ENCODE assay signal across 19 cellular contexts in the genomic region with DNA sequence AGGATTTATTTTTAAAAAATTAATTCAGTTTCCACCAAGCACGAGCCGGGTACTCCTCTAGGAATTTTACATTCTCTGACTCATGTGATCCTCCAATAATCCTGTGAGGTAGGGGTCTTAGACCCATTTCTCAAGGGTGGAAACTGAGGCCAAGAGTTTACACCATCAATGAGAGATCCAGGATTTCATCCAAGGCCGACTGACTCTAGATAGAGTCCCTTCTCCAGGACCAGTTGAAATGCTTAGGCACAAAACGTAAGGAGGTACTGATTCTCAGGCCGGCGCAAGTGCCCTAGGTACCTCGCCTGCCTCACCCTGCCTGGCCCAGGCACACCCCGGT.
DNase-seq lines count a peak whose midpoint lies in the region; ATAC-seq, FAIRE-seq and TF ChIP-seq lines count a peak whose summit lies in the region.
"Had no signal": no experiment of that assay in that cellular context is flagged by ENCODE, and none has a peak within 500 bp of the region (broad histone marks: within the 10 kb centered on the region; RNA-seq: fewer than 3 reads in every experiment).

No MANE protein-coding gene starts in this region.

- peaks cover 52% of the 10 kb centered on the region for H3K4me1 ChIP-seq in A549
- H3K4me1 ChIP-seq in HCT116 (ENCODE audit: control insufficient read depth in 1 of 2, insufficient read depth in 2 of 2, low read length in 2 of 2), result peaks cover 45 to 87% of the 10 kb centered on the region in 2 experiments
- H3K4me1 ChIP-seq in RWPE2 (ENCODE audit: insufficient read depth, poor library complexity, severe bottlenecking), result peaks cover 26% of the 10 kb centered on the region
- peaks cover 40% of the 10 kb centered on the region for H3K4me1 ChIP-seq in endothelial cell of umbilical vein (ENCODE audit: control insufficient read depth, extremely low read depth, insufficient read depth, low read length)
- peaks cover 14% of the 10 kb centered on the region for H3K4me1 ChIP-seq in SJCRH30

- H3K4me3 ChIP-seq in A549 (no peak overlapping the region), HCT116 (replicated peaks in 1 of 2; ENCODE audit: low read depth in 1 of 2, low read length in 2 of 2) (no peak overlapping the region), RWPE2 (ENCODE audit: severe bottlenecking) (no peak overlapping the region), endothelial cell of umbilical vein (replicated peaks in 1 of 3; ENCODE audit: insufficient read depth in 1 of 3, low read depth in 1 of 3, low read length in 3 of 3) (no peak overlapping the region), SJCRH30 (no peak overlapping the region)

- TF ChIP-seq POLR2A in A549 (IDR thresholded peaks at IDR 0.05; ENCODE audit: low read length) (no peak), HCT116 (IDR thresholded peaks at IDR 0.05; ENCODE audit: borderline replicate concordance, extremely low read depth, insufficient read depth, insufficient read length) (no peak), endothelial cell of umbilical vein (IDR thresholded peaks at IDR 0.05; ENCODE audit: low read depth, low read length) (no peak)

- POLR2A ChIA-PET in A549 (lab: Yijun Ruan, JAX), result no interaction called here
- POLR2A ChIA-PET in HCT116 (lab: Charles Lee), result interaction anchor here (1.2 to 26.1 kb wide), 4 partner anchors 9 to 101 kb away, joined by 3 to 438 read pairs (median 96); a partner anchor contains a TSS
- POLR2A ChIA-PET in endothelial cell of umbilical vein (lab: Charles Lee), result interaction anchor here (1.0 kb wide), 1 partner anchor 9 kb away, joined by 3 read pairs; no protein-coding TSS in a partner anchor

- FAIRE-seq in A549 (lab: Jason Lieb, UNC), result no peak
- no peak for FAIRE-seq in endothelial cell of umbilical vein (lab: Jason Lieb, UNC)
- FAIRE-seq in frontal cortex (lab: Jason Lieb, UNC), result no peak
- FAIRE-seq: D721Med, G401.6, GM19239, HTR-8/SVneo had no signal

- H3K9ac ChIP-seq in HCT116 (ENCODE audit: low read length) (no peak overlapping the region), endothelial cell of umbilical vein (replicated peaks; ENCODE audit: extremely low read depth, insufficient read depth, low read length) (no peak overlapping the region)

- peak overlapping the region; percentile 99 for H3K27ac ChIP-seq in A549
- no peak overlapping the region for H3K27ac ChIP-seq in HCT116 (ENCODE audit: low read depth, low read length)
- H3K27ac ChIP-seq in RWPE2 (ENCODE audit: poor library complexity, severe bottlenecking), result peak overlapping the region; percentile 98
- peak overlapping the region; percentile 98 for H3K27ac ChIP-seq in endothelial cell of umbilical vein (ENCODE audit: insufficient read depth, low read depth, low read length)
- H3K27ac ChIP-seq in SJCRH30, result no peak overlapping the region

- ATAC-seq in A549, result no peak
- no peak for ATAC-seq in HCT116
- ATAC-seq in RWPE2 (ENCODE audit: low read depth), result no peak

- no peak for TF ChIP-seq CTCF in A549 (IDR thresholded peaks at IDR 0.05)
- no peak for TF ChIP-seq CTCF in HCT116 (IDR thresholded peaks at IDR 0.05 in 2 of 3, conservative IDR thresholded peaks at IDR 0.05 in 1 of 3; ENCODE audit: borderline replicate concordance in 1 of 3, insufficient read depth in 1 of 3, low read depth in 2 of 3, low read length in 2 of 3)
- TF ChIP-seq CTCF in RWPE2 (IDR thresholded peaks at IDR 0.05; ENCODE audit: poor library complexity, severe bottlenecking), result no peak
- TF ChIP-seq CTCF in endothelial cell of umbilical vein (IDR thresholded peaks at IDR 0.05; ENCODE audit: extremely low read depth in 1 of 2, insufficient read depth in 1 of 2, low read depth in 1 of 2, low read length in 2 of 2), result no peak

- no peak for TF ChIP-seq EP300 in A549 (IDR thresholded peaks at IDR 0.05)

- no peak for TF ChIP-seq RAD21 in A549 (conservative IDR thresholded peaks at IDR 0.05 in 1 of 2, IDR thresholded peaks at IDR 0.05 in 1 of 2)
- TF ChIP-seq RAD21 in HCT116 (IDR thresholded peaks at IDR 0.05; ENCODE audit: low read depth), result no peak

- no peak overlapping the region for H3K4me2 ChIP-seq in A549
- H3K4me2 ChIP-seq in HCT116 (ENCODE audit: low read length), result no peak overlapping the region
- H3K4me2 ChIP-seq in endothelial cell of umbilical vein (ENCODE audit: insufficient read depth, low read length), result no peak overlapping the region

- H4K20me1 ChIP-seq in HCT116 (ENCODE audit: insufficient read depth) (no peaks in the 10 kb centered on the region), endothelial cell of umbilical vein (replicated peaks; ENCODE audit: control insufficient read depth, extremely low read depth, insufficient read depth, low read length) (no peaks in the 10 kb centered on the region)

- intact Hi-C loops in HCT116 (cut with micrococcal nuclease) (no loop called here), endothelial cell of umbilical vein (cut with micrococcal nuclease) (no loop called here)

- RAD21 ChIA-PET in HCT116 (lab: Charles Lee; ENCODE audit: low non-redundant PET in 1 of 2, low total read pairs in 2 of 2, uncharacterized antibody in 2 of 2, unreplicated experiment in 2 of 2), result no interaction called here

- no peaks in the 10 kb centered on the region for H3K9me2 ChIP-seq in HCT116 (ENCODE audit: insufficient read depth)

- H3K9me3 ChIP-seq in A549 (no peaks in the 10 kb centered on the region), HCT116 (ENCODE audit: control insufficient read depth in 1 of 2, insufficient read depth in 1 of 2, low read depth in 1 of 2, low read length in 2 of 2) (no peaks in the 10 kb centered on the region), RWPE2 (ENCODE audit: severe bottlenecking) (no peaks in the 10 kb centered on the region), endothelial cell of umbilical vein (replicated peaks; ENCODE audit: control insufficient read depth, insufficient read depth, low read length) (no peaks in the 10 kb centered on the region), SJCRH30 (replicated peaks) (no peaks in the 10 kb centered on the region)

- 95% methylated on average over 8 of the region's 8 CpGs for WGBS in A549 (ENCODE audit: missing lambda C conversion rate)

- H2AFZ ChIP-seq in HCT116 (ENCODE audit: low read depth, low read length, poor library complexity, severe bottlenecking) (peak overlapping the region; percentile 2), endothelial cell of umbilical vein (ENCODE audit: low read depth, low read length) (no peak overlapping the region)

- H3K79me2 ChIP-seq in HCT116 (ENCODE audit: insufficient read depth, low read length) (no peaks in the 10 kb centered on the region), endothelial cell of umbilical vein (ENCODE audit: control insufficient read depth, insufficient read depth, low read length) (no peaks in the 10 kb centered on the region)

- no peaks in the 10 kb centered on the region for H3K36me3 ChIP-seq in HCT116 (ENCODE audit: control insufficient read depth in 1 of 2, insufficient read depth in 2 of 2, low read length in 2 of 2)
- no peaks in the 10 kb centered on the region for H3K36me3 ChIP-seq in RWPE2 (ENCODE audit: low read depth)
- no peaks in the 10 kb centered on the region for H3K36me3 ChIP-seq in endothelial cell of umbilical vein (ENCODE audit: control insufficient read depth in 2 of 2, extremely low read depth in 1 of 2, insufficient read depth in 2 of 2, low read length in 2 of 2)
- no peaks in the 10 kb centered on the region for H3K36me3 ChIP-seq in SJCRH30

- H3K27me3 ChIP-seq in HCT116 (ENCODE audit: insufficient read depth, low read length) (no peaks in the 10 kb centered on the region), RWPE2 (ENCODE audit: insufficient read depth, poor library complexity, severe bottlenecking) (no peaks in the 10 kb centered on the region), endothelial cell of umbilical vein (ENCODE audit: control insufficient read depth in 2 of 2, insufficient read depth in 2 of 2, low read length in 2 of 2) (no peaks in the 10 kb centered on the region), SJCRH30 (no peaks in the 10 kb centered on the region)

- DNase-seq in A549 (ENCODE audit: low read depth in 1 of 2, low spot score in 1 of 2) (no peak), HCT116 (ENCODE audit: low read depth, low spot score) (no peak), RWPE2 (ENCODE audit: low spot score) (no peak), endothelial cell of umbilical vein (ENCODE audit: low read depth, low spot score) (no peak), globus pallidus (ENCODE audit: low spot score) (no peak), SJCRH30 (no peak), frontal cortex (ENCODE audit: low spot score in 2 of 2) (no peak)
- DNase-seq in activated naive CD4-positive, alpha-beta T cell treated with Interleukin-2 at 50 U/mL for 16 hours, result no peak
- DNase-seq: C1 segment of cervical spinal cord; CD4-positive, alpha-beta T cell; DMS153; DMS79 treated with DMSO at 0.1 percent for 48 hours; EL; GOT3; H9 had no signal

- dilution Hi-C loops in endothelial cell of umbilical vein (cut with MboI; ENCODE audit: extremely low pct_ligation_motif_present, low sequenced_read_pairs), result no loop called here

- CTCF ChIA-PET in A549 (lab: Yijun Ruan, JAX), result interaction anchor here (0.7 kb wide), 1 partner anchor 80 kb away, joined by 3 read pairs; no protein-coding TSS in a partner anchor
- CTCF ChIA-PET in HCT116 (lab: Charles Lee), result interaction anchor here (1.5 kb wide), 1 partner anchor 48 kb away, joined by 5 read pairs; no protein-coding TSS in a partner anchor
- CTCF ChIA-PET in endothelial cell of umbilical vein (lab: Charles Lee), result interaction anchor here (1.3 to 3.5 kb wide), 2 partner anchors 9 to 48 kb away, joined by 5 to 16 read pairs; no protein-coding TSS in a partner anchor

- BruUV-seq in HCT116 (replicated peaks; lab: Mats Ljungman, UMichigan) (no TSS peak), endothelial cell of umbilical vein (replicated peaks; lab: Mats Ljungman, UMichigan) (no TSS peak)

- H3K9me1 ChIP-seq in endothelial cell of umbilical vein (replicated peaks; ENCODE audit: control insufficient read depth, extremely low read depth, insufficient read depth, low read length), result no peaks in the 10 kb centered on the region

TF ChIP-seq in A549, 52 proteins besides CTCF, POLR2A, EP300 and RAD21:
- no peak for TF ChIP-seq RCOR1 (IDR thresholded peaks at IDR 0.05; ENCODE audit: low read depth, low read length)
- TF ChIP-seq KDM5A (IDR thresholded peaks at IDR 0.05), result no peak
- TF ChIP-seq POLR2AphosphoS2 (conservative IDR thresholded peaks at IDR 0.05; ENCODE audit: low read length), result no peak
- no peak for TF ChIP-seq HOXB13 (CRISPR knock-in tag; IDR thresholded peaks at IDR 0.05; ENCODE audit: low read depth)
TF ChIP-seq in A549: peak in this region for 0.

TF ChIP-seq in HCT116, 20 proteins besides CTCF, POLR2A, EP300 and RAD21 (continues in another document):
- TF ChIP-seq SP1 (IDR thresholded peaks at IDR 0.05; ENCODE audit: low read depth) (no peak), ZNF274 (IDR thresholded peaks at IDR 0.05; ENCODE audit: low read depth, low read length) (no peak), FOSL1 (IDR thresholded peaks at IDR 0.05; ENCODE audit: low read depth) (no peak), POLR2AphosphoS5 (IDR thresholded peaks at IDR 0.05; ENCODE audit: low read depth, low read length) (no peak)

TF ChIP-seq in endothelial cell of umbilical vein, 7 proteins besides CTCF, POLR2A, EP300 and RAD21 (continues in another document):
- no peak for TF ChIP-seq POLR2AphosphoS5 (IDR thresholded peaks at IDR 0.05; ENCODE audit: insufficient read depth, low read depth, low read length)
- no peak for TF ChIP-seq FOS (IDR thresholded peaks at IDR 0.05; ENCODE audit: borderline replicate concordance, insufficient read depth, low read length)
- no peak for TF ChIP-seq JUN (IDR thresholded peaks at IDR 0.05; ENCODE audit: borderline replicate concordance, insufficient read depth, insufficient read length, low read depth)

Comparison
In these comparisons a context has a peak if more than half of its experiments do, and no peak if none do; other contexts are left out.
1. H3K27ac ChIP-seq: peak in A549 (2 of 2), RWPE2 (single experiment) and endothelial cell of umbilical vein (single experiment); none in HCT116 (single experiment) and SJCRH30 (single experiment).